In the genomic region with DNA sequence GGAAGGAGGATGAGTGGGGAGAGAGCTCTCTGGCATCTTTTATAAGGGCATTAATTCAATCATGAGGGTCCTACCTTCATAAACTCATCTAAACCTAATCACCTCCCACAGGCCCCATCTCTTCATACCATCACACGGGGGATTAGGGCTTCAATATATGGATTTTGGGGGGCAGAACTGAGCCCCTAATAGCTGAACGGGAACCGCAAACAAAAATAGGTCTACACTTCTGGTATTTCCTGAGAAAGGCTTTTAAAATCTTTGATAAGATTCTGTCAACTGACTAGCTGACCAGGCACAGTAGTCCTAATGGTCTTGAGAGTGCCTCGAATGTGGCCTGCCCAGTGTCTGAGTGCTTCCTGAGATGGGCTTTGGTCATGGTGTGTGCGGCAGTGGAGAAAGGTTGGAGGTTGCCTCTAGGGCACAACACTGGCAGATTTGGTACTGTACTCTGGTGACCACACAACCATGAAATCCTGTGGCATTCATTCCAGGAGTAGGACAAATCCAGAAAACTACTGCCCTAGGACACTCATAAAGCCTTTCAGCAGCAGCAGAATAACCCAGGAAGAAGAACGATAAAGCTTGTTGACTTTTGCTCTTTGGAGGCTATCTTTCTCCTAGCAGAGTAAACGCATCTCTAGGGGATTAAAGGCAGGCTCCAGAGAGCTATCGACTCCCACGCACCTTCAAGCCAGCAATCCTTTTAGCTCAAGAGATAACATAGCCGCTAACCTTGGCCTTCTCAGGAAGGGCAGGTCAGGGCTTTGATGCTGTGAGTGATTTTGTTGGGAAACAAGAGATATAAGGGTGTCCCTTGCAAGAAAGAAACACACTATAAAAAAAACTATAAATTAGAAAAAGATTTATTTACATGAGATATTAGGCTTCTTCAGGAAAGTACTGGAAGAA, we compare ENCODE assay signal across 1 cellular context.
A peak's percentile ranks its signal among the peaks of the same experiment; 100 is the strongest.
TF ChIP-seq lines count a peak whose summit lies in the region.

No MANE protein-coding gene starts in this region.

TF ChIP-seq in HepG2, 621 proteins besides CTCF, POLR2A, EP300 and RAD21 (continued from another document and continues in another):
- TF ChIP-seq, protein P1, sequence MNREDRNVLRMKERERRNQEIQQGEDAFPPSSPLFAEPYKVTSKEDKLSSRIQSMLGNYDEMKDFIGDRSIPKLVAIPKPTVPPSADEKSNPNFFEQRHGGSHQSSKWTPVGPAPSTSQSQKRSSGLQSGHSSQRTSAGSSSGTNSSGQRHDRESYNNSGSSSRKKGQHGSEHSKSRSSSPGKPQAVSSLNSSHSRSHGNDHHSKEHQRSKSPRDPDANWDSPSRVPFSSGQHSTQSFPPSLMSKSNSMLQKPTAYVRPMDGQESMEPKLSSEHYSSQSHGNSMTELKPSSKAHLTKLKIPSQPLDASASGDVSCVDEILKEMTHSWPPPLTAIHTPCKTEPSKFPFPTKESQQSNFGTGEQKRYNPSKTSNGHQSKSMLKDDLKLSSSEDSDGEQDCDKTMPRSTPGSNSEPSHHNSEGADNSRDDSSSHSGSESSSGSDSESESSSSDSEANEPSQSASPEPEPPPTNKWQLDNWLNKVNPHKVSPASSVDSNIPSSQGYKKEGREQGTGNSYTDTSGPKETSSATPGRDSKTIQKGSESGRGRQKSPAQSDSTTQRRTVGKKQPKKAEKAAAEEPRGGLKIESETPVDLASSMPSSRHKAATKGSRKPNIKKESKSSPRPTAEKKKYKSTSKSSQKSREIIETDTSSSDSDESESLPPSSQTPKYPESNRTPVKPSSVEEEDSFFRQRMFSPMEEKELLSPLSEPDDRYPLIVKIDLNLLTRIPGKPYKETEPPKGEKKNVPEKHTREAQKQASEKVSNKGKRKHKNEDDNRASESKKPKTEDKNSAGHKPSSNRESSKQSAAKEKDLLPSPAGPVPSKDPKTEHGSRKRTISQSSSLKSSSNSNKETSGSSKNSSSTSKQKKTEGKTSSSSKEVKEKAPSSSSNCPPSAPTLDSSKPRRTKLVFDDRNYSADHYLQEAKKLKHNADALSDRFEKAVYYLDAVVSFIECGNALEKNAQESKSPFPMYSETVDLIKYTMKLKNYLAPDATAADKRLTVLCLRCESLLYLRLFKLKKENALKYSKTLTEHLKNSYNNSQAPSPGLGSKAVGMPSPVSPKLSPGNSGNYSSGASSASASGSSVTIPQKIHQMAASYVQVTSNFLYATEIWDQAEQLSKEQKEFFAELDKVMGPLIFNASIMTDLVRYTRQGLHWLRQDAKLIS (CRISPR knock-in tag; IDR thresholded peaks at IDR 0.05): peak; percentile 62
- no peak for TF ChIP-seq SRY (CRISPR knock-in tag; IDR thresholded peaks at IDR 0.05)
- no peak for TF ChIP-seq ZNF782 (CRISPR knock-in tag; IDR thresholded peaks at IDR 0.05; ENCODE audit: borderline replicate concordance)
- TF ChIP-seq SKI (IDR thresholded peaks at IDR 0.05; ENCODE audit: partially characterized antibody): peak; percentile 83
- TF ChIP-seq, protein P2, sequence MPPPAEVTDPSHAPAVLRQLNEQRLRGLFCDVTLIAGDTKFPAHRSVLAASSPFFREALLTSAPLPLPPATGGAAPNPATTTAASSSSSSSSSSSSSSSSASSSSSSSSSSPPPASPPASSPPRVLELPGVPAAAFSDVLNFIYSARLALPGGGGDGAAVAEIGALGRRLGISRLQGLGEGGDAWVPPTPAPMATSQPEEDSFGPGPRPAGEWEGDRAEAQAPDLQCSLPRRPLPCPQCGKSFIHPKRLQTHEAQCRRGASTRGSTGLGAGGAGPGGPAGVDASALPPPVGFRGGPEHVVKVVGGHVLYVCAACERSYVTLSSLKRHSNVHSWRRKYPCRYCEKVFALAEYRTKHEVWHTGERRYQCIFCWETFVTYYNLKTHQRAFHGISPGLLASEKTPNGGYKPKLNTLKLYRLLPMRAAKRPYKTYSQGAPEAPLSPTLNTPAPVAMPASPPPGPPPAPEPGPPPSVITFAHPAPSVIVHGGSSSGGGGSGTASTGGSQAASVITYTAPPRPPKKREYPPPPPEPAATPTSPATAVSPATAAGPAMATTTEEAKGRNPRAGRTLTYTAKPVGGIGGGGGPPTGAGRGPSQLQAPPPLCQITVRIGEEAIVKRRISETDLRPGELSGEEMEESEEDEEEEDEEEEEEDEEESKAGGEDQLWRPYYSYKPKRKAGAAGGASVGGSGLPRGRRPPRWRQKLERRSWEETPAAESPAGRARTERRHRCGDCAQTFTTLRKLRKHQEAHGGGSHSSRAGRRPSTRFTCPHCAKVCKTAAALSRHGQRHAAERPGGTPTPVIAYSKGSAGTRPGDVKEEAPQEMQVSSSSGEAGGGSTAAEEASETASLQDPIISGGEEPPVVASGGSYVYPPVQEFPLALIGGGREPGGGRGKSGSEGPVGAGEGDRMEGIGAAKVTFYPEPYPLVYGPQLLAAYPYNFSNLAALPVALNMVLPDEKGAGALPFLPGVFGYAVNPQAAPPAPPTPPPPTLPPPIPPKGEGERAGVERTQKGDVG (CRISPR knock-in tag; IDR thresholded peaks at IDR 0.05; ENCODE audit: borderline replicate concordance): peak; percentile 79; the same call in 1 of the 2 replicates
- TF ChIP-seq NR2F1 (CRISPR knock-in tag; IDR thresholded peaks at IDR 0.05): peak; percentile 99
- no peak for TF ChIP-seq ZNF496 (CRISPR knock-in tag; IDR thresholded peaks at IDR 0.05; ENCODE audit: insufficient replicate concordance)
- 0 out of 2 replicates have a peak, but pooled peaks have one; percentile 71 for TF ChIP-seq MXD3 (CRISPR knock-in tag; IDR thresholded peaks at IDR 0.05)
- TF ChIP-seq ZNF143 (CRISPR knock-in tag; IDR thresholded peaks at IDR 0.05): peak; percentile 67
- TF ChIP-seq, protein P3, sequence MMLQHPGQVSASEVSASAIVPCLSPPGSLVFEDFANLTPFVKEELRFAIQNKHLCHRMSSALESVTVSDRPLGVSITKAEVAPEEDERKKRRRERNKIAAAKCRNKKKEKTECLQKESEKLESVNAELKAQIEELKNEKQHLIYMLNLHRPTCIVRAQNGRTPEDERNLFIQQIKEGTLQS (CRISPR knock-in tag; IDR thresholded peaks at IDR 0.05): peak; percentile 78; the same call in 1 of the 2 replicates
- no peak for TF ChIP-seq SYNCRIP (IDR thresholded peaks at IDR 0.05; ENCODE audit: insufficient read depth, low read depth, low read length)
- TF ChIP-seq, protein P4, sequence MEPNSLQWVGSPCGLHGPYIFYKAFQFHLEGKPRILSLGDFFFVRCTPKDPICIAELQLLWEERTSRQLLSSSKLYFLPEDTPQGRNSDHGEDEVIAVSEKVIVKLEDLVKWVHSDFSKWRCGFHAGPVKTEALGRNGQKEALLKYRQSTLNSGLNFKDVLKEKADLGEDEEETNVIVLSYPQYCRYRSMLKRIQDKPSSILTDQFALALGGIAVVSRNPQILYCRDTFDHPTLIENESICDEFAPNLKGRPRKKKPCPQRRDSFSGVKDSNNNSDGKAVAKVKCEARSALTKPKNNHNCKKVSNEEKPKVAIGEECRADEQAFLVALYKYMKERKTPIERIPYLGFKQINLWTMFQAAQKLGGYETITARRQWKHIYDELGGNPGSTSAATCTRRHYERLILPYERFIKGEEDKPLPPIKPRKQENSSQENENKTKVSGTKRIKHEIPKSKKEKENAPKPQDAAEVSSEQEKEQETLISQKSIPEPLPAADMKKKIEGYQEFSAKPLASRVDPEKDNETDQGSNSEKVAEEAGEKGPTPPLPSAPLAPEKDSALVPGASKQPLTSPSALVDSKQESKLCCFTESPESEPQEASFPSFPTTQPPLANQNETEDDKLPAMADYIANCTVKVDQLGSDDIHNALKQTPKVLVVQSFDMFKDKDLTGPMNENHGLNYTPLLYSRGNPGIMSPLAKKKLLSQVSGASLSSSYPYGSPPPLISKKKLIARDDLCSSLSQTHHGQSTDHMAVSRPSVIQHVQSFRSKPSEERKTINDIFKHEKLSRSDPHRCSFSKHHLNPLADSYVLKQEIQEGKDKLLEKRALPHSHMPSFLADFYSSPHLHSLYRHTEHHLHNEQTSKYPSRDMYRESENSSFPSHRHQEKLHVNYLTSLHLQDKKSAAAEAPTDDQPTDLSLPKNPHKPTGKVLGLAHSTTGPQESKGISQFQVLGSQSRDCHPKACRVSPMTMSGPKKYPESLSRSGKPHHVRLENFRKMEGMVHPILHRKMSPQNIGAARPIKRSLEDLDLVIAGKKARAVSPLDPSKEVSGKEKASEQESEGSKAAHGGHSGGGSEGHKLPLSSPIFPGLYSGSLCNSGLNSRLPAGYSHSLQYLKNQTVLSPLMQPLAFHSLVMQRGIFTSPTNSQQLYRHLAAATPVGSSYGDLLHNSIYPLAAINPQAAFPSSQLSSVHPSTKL (CRISPR knock-in tag; IDR thresholded peaks at IDR 0.05): peak; percentile 100
- peak; percentile 88 for TF ChIP-seq ZFP36L1 (CRISPR knock-in tag; IDR thresholded peaks at IDR 0.05)
- TF ChIP-seq KLF15 (CRISPR knock-in tag; IDR thresholded peaks at IDR 0.05; ENCODE audit: borderline replicate concordance): no peak
- TF ChIP-seq HOMEZ (CRISPR knock-in tag; IDR thresholded peaks at IDR 0.05; ENCODE audit: low read depth): peak; percentile 86; the same call in 1 of the 2 replicates
- no peak for TF ChIP-seq IRF1 (CRISPR knock-in tag; IDR thresholded peaks at IDR 0.05; ENCODE audit: low read depth)
- 0 out of 2 replicates have a peak, but pooled peaks have one; percentile 28 for TF ChIP-seq ISX (CRISPR knock-in tag; conservative IDR thresholded peaks at IDR 0.05)
- no peak for TF ChIP-seq RBM22 (optimal IDR thresholded peaks at IDR 0.05; ENCODE audit: low read length)
- TF ChIP-seq SMC3 (IDR thresholded peaks at IDR 0.05; ENCODE audit: low read length): no peak; the same call in 1 of the 2 replicates
- TF ChIP-seq, protein P5, sequence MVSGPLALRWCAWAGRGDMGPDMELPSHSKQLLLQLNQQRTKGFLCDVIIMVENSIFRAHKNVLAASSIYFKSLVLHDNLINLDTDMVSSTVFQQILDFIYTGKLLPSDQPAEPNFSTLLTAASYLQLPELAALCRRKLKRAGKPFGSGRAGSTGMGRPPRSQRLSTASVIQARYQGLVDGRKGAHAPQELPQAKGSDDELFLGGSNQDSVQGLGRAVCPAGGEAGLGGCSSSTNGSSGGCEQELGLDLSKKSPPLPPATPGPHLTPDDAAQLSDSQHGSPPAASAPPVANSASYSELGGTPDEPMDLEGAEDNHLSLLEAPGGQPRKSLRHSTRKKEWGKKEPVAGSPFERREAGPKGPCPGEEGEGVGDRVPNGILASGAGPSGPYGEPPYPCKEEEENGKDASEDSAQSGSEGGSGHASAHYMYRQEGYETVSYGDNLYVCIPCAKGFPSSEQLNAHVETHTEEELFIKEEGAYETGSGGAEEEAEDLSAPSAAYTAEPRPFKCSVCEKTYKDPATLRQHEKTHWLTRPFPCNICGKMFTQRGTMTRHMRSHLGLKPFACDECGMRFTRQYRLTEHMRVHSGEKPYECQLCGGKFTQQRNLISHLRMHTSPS (CRISPR knock-in tag; IDR thresholded peaks at IDR 0.05; ENCODE audit: low read depth): peak; percentile 86
- TF ChIP-seq PHF8 (CRISPR knock-in tag; IDR thresholded peaks at IDR 0.05): 0 out of 2 replicates have a peak, but pooled peaks have one; percentile 52
- no peak for TF ChIP-seq RBAK (CRISPR knock-in tag; IDR thresholded peaks at IDR 0.05)
- TF ChIP-seq DMTF1 (CRISPR knock-in tag; IDR thresholded peaks at IDR 0.05): 0 out of 2 replicates have a peak, but pooled peaks have one; percentile 14
- no peak for TF ChIP-seq SNAI1 (CRISPR knock-in tag; IDR thresholded peaks at IDR 0.05; ENCODE audit: borderline replicate concordance)
- peak; percentile 66 for TF ChIP-seq ZFP91 (CRISPR knock-in tag; IDR thresholded peaks at IDR 0.05; ENCODE audit: borderline replicate concordance)
- TF ChIP-seq TGIF2 (CRISPR knock-in tag; IDR thresholded peaks at IDR 0.05): peak; percentile 87
